In the genomic region with DNA sequence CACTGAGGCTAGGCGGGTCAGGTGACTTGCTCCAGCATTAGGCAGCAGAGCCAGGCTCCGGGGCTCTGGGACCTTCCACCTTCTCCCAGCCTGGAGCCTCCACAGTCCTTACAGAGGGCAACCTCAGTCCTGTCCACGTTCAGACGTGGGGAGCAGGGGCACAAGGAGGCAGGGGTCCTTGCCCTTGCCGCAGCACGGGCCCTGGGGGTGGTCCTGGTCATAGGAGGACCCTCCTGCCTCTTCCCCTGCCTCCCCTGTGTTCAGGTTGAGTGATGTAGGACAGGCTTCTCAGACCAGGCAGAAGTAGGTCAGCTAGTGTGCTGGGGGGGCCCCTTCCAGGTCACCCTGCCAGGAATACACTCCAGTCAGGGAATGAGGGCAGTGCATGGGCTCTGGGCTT, we compare ENCODE assay signal across 27 cellular contexts.
"Had no signal": no experiment of that assay in that cellular context is flagged by ENCODE, and none has a peak within 500 bp of the region (broad histone marks: within the 10 kb centered on the region; RNA-seq: fewer than 3 reads in every experiment).

No MANE protein-coding gene starts in this region.

- H3K36me3 ChIP-seq: colonic mucosa, gastroesophageal sphincter, pancreas, prostate gland, sigmoid colon, uterus had no signal

- H3K4me1 ChIP-seq: colonic mucosa, prostate gland, testis, uterus had no signal

- H3K27me3 ChIP-seq: hepatocyte, pancreas, testis had no signal

- H2AFZ ChIP-seq: hepatocyte had no signal

- H3K27ac ChIP-seq: colonic mucosa, gastroesophageal sphincter, hepatocyte, pancreas, prostate gland, sigmoid colon, testis, uterus had no signal

- DNase-seq: activated CD4-positive, alpha-beta T cell treated with anti-CD3 and anti-CD28 coated beads for 36 hours; activated CD4-positive, CD25-positive, alpha-beta regulatory T cell; activated CD8-positive, alpha-beta memory T cell treated with anti-CD3 and anti-CD28 coated beads, Interleukin-2, amount 10 ng/mL, durations not matched to agents 7 days and 5 days; activated CD8-positive, alpha-beta T cell treated with anti-CD3 and anti-CD28 coated beads, Interleukin-2, amount 10 ng/mL, durations not matched to agents 7 days and 5 days; activated naive CD4-positive, alpha-beta T cell; activated T-cell treated with anti-CD3 and anti-CD28 coated beads, Interleukin-2, amount 50 U/mL, for 48 hours; colonic mucosa; effector CD8-positive, alpha-beta T cell; erythroblast; islet precursor cell; left cardiac atrium; retina; sigmoid colon; small intestine; stimulated activated CD4-positive, alpha-beta T cell treated with anti-CD3 and anti-CD28 coated beads, Interleukin-1b, Interleukin-23, amount 100 ng/mL, for 48 hours; stimulated activated CD4-positive, alpha-beta T cell treated with anti-CD3 and anti-CD28 coated beads, Interleukin-4, amount 100 ng/mL, for 4 hours; stimulated activated CD8-positive, alpha-beta memory T cell treated with anti-CD3 and anti-CD28 coated beads, Interleukin-4, amount 100 ng/mL, for 48 hours; stimulated activated naive B cell treated with anti-CD40 and anti-IgM and Interleukin-4, amounts not matched to agents 10 μg/mL and 1 μg/mL and 100 μg/mL, for 72 hours; T-cell; testis; uterus had no signal

- FAIRE-seq: bronchial epithelial cell, pancreas, small intestine had no signal

- H3K9me3 ChIP-seq: colonic mucosa, gastroesophageal sphincter, pancreas, prostate gland, sigmoid colon, testis, uterus had no signal

- H3K79me2 ChIP-seq: hepatocyte had no signal

- H3K4me2 ChIP-seq: hepatocyte had no signal

- ATAC-seq: activated CD4-positive, alpha-beta T cell treated with anti-CD3 and anti-CD28 coated beads for 36 hours; activated CD8-positive, alpha-beta memory T cell treated with anti-CD3 and anti-CD28 coated beads, Interleukin-2, amount 10 ng/mL, durations not matched to agents 7 days and 5 days; activated CD8-positive, alpha-beta T cell treated with anti-CD3 and anti-CD28 coated beads, Interleukin-2, amount 10 ng/mL, durations not matched to agents 7 days and 5 days; activated naive CD4-positive, alpha-beta T cell treated with anti-CD3 and anti-CD28 coated beads, Interleukin-2, amount 50 U/mL, for 72 hours; gastroesophageal sphincter; left cardiac atrium; pancreas; T-cell had no signal

- H3K4me3 ChIP-seq: colonic mucosa, gastroesophageal sphincter, hepatocyte, pancreas, prostate gland, sigmoid colon, testis, uterus had no signal
